ENCODE assay signal across 26 cellular contexts in the genomic region with DNA sequence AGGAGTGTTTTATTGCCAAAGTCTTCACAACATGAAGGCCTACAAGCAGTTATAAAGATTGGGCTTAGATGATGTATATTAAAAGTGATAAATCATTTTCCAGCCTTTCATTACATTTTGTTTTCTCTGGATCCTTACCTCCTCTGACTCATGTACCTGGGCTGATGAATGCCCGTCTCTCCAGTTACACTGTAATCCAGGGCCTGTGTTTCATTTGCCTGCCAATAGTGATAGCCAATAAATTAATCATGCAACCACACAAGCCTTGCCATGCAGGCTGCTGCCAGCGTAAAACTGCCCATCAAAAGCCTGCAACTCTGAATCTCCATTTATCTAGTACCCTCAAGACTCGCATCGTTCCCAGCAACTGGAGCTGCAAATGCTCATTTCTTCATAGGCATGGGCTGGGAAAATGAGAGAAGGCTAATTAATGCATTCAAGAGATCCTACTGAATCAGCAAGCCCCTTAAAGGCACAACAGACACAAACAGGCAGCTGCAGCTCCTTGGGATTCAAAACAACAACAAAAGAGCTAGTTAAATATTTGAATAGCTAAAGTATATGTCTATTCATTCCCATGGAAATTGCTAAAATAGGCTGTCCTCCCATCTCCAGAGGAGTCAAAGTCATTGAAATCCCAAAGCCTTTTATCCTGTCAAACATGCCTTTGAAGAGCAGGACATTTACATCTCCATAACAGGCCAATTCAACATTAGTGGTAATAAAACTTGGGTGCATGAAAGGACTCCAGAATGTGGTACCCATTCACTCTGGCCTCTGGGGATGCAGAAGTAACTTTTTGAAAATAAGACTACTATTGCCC.
DNase-seq lines count a peak whose midpoint lies in the region; ATAC-seq, FAIRE-seq and TF ChIP-seq lines count a peak whose summit lies in the region.
"Had no signal": no experiment of that assay in that cellular context is flagged by ENCODE, and none has a peak within 500 bp of the region (broad histone marks: within the 10 kb centered on the region; RNA-seq: fewer than 3 reads in every experiment).

No MANE protein-coding gene starts in this region.

- H3K18ac ChIP-seq in H1 (ENCODE audit: extremely low read depth, low read length): no peak overlapping the region

- H2BK20ac ChIP-seq in H1 (ENCODE audit: low read length): peak overlapping the region; percentile 92

- no peaks in the 10 kb centered on the region for H3K79me1 ChIP-seq in H1 (ENCODE audit: low read depth, low read length)

- peaks cover 27% of the 10 kb centered on the region for H3K4me1 Mint-ChIP-seq in nephron
- H3K4me1 Mint-ChIP-seq in stimulated activated naive CD8-positive, alpha-beta T cell treated with anti-CD3 and anti-CD28 coated beads, Interleukin-15, amount 100 ng/mL, for 72 hours: no peaks in the 10 kb centered on the region
- no peaks in the 10 kb centered on the region for H3K4me1 Mint-ChIP-seq in activated CD4-positive, alpha-beta T cell treated with anti-CD3 and anti-CD28 coated beads, Interleukin-2, amount 10 ng/mL, durations not matched to agents 7 days and 5 days
- H3K4me1 Mint-ChIP-seq: stimulated activated effector memory CD8-positive, alpha-beta T cell treated with anti-CD3 and anti-CD28 coated beads, Interleukin-12 subunit alpha, Interleukin-12 subunit beta, amount 100 ng/mL, for 72 hours had no signal

- H3K27me3 ChIP-seq in HAP-1 (ENCODE audit: low read depth): no peaks in the 10 kb centered on the region
- H3K27me3 ChIP-seq in H1 (replicated peaks in 1 of 4; ENCODE audit: control insufficient read depth in 3 of 4, extremely low read depth in 1 of 4, insufficient read depth in 3 of 4, low read length in 3 of 4): peaks cover 0 to 2% (median 0%) of the 10 kb centered on the region in 4 experiments; a peak in 3 of 7 replicates
- H3K27me3 ChIP-seq: SJCRH30 had no signal

- no peak overlapping the region for H3K14ac ChIP-seq in H1 (ENCODE audit: insufficient read length)

- H3K4me2 ChIP-seq in H1 (ENCODE audit: insufficient read depth in 1 of 2, low read depth in 2 of 2, low read length in 2 of 2): peak overlapping the region; percentile 29 to 32; a peak in 2 of 4 replicates

- POLR2A ChIA-PET in H1 (lab: Charles Lee; ENCODE audit: partially characterized antibody): no interaction called here
- POLR2A ChIA-PET in activated CD4-positive, alpha-beta T cell treated with anti-CD3 and anti-CD28 coated beads, Interleukin-2, amount 10 ng/mL, durations not matched to agents 7 days and 5 days (lab: Charles Lee): no interaction called here

- 65% methylated on average over 4 of the region's 4 CpGs; no CpG with 5 or more reads in 1 of the 2 experiments for WGBS in H1 (ENCODE audit: extremely low coverage in 1 of 2, insufficient coverage in 1 of 2, insufficient read length in 1 of 2, insufficient replicate concordance in 2 of 2, low coverage in 1 of 2, low lambda C conversion rate in 2 of 2, missing lambda C conversion rate in 1 of 2), 2 experiments

- H3K9ac ChIP-seq in H1 (replicated peaks in 1 of 4; ENCODE audit: extremely low read depth in 1 of 4, low read depth in 3 of 4, low read length in 3 of 4): no peak overlapping the region
- H3K9ac ChIP-seq: GM23248 had no signal

- peaks cover 4% of the 10 kb centered on the region for H3K9me3 Mint-ChIP-seq in nephron
- H3K9me3 Mint-ChIP-seq in stimulated activated naive CD8-positive, alpha-beta T cell treated with anti-CD3 and anti-CD28 coated beads, Interleukin-15, amount 100 ng/mL, for 72 hours: peaks cover 5 to 7% of the 10 kb centered on the region in 2 donors
- H3K9me3 Mint-ChIP-seq in activated CD4-positive, alpha-beta T cell treated with anti-CD3 and anti-CD28 coated beads, Interleukin-2, amount 10 ng/mL, durations not matched to agents 7 days and 5 days: no peaks in the 10 kb centered on the region
- H3K9me3 Mint-ChIP-seq: CD8-positive, alpha-beta T cell; stimulated activated effector memory CD8-positive, alpha-beta T cell treated with anti-CD3 and anti-CD28 coated beads, Interleukin-12 subunit alpha, Interleukin-12 subunit beta, amount 100 ng/mL, for 72 hours; T-helper 1 cell treated with Interleukin-12 subunit alpha and Interleukin-12 subunit beta and Interleukin-4 antibody, amounts not matched to agents 30 μg/mL and 1 μg/mL, for 36 hours had no signal

- H4K8ac ChIP-seq in H1 (ENCODE audit: extremely low read depth, insufficient read depth, low read length): no peak overlapping the region

- H3K56ac ChIP-seq in H1 (replicated peaks; ENCODE audit: insufficient read length, low read depth, low read length): no peak overlapping the region

- in situ Hi-C loops in HAP-1 (cut with MboI; ENCODE audit: low sequenced_read_pairs): no loop called here

- peak overlapping the region; percentile 74 to 87 (median 87) for H3K27ac Mint-ChIP-seq in nephron
- no peak overlapping the region for H3K27ac Mint-ChIP-seq in stimulated activated naive CD8-positive, alpha-beta T cell treated with anti-CD3 and anti-CD28 coated beads, Interleukin-15, amount 100 ng/mL, for 72 hours
- no peak overlapping the region for H3K27ac Mint-ChIP-seq in activated CD4-positive, alpha-beta T cell treated with anti-CD3 and anti-CD28 coated beads, Interleukin-2, amount 10 ng/mL, durations not matched to agents 7 days and 5 days
- H3K27ac Mint-ChIP-seq: CD8-positive, alpha-beta T cell; dendritic cell treated with granulocyte-macrophage colony-stimulating factor and Interleukin-4, amounts not matched to agents 40 ng/mL and 50 ng/mL, for 4 days; stimulated activated effector memory CD8-positive, alpha-beta T cell treated with anti-CD3 and anti-CD28 coated beads, Interleukin-12 subunit alpha, Interleukin-12 subunit beta, amount 100 ng/mL, for 72 hours; T-helper 1 cell treated with Interleukin-12 subunit alpha and Interleukin-12 subunit beta and Interleukin-4 antibody, amounts not matched to agents 30 μg/mL and 1 μg/mL, for 36 hours had no signal

- no peak overlapping the region for H3K4me3 ChIP-seq in HAP-1
- no peak overlapping the region for H3K4me3 ChIP-seq in H1 (ENCODE audit: extremely low read depth in 1 of 4, insufficient read depth in 2 of 4, low read depth in 3 of 4, low read length in 4 of 4)
- H3K4me3 ChIP-seq: GM23248, prostate gland, SJCRH30 had no signal

- no peaks in the 10 kb centered on the region for H3K36me3 Mint-ChIP-seq in nephron (ENCODE audit: low read depth)
- H3K36me3 Mint-ChIP-seq in activated CD4-positive, alpha-beta T cell treated with anti-CD3 and anti-CD28 coated beads, Interleukin-2, amount 10 ng/mL, durations not matched to agents 7 days and 5 days (ENCODE audit: low read depth): no peaks in the 10 kb centered on the region
- H3K36me3 Mint-ChIP-seq: CD8-positive, alpha-beta T cell; stimulated activated effector memory CD8-positive, alpha-beta T cell treated with anti-CD3 and anti-CD28 coated beads, Interleukin-12 subunit alpha, Interleukin-12 subunit beta, amount 100 ng/mL, for 72 hours had no signal

- no peak overlapping the region for H2AFZ ChIP-seq in H1 (ENCODE audit: low read length)
- H2AFZ ChIP-seq: GM23248 had no signal

- H3K9me3 ChIP-seq in HAP-1: no peaks in the 10 kb centered on the region
- H3K9me3 ChIP-seq in H1 (ENCODE audit: insufficient read depth in 2 of 2, low read depth in 1 of 2, low read length in 1 of 2): no peaks in the 10 kb centered on the region
- H3K9me3 ChIP-seq: prostate gland, SJCRH30 had no signal

- H3K36me3 ChIP-seq in HAP-1 (replicated peaks) (no peaks in the 10 kb centered on the region), H1 (ENCODE audit: control insufficient read depth in 2 of 4, insufficient read depth in 4 of 4, low read length in 3 of 4) (no peaks in the 10 kb centered on the region)
- H3K36me3 ChIP-seq: prostate gland, SJCRH30 had no signal

- no peak overlapping the region for H3K27ac ChIP-seq in H1 (ENCODE audit: low read depth, low read length)
- H3K27ac ChIP-seq: GM23248, prostate gland, SJCRH30, VCaP had no signal

- TF ChIP-seq CTCF in H1 (IDR thresholded peaks at IDR 0.05; ENCODE audit: control extremely low read depth in 1 of 3, insufficient read depth in 1 of 3, low read depth in 1 of 3, low read length in 3 of 3) (no peak), nephron (IDR thresholded peaks at IDR 0.05; ENCODE audit: unreplicated experiment in 3 of 3) (no peak)

- H4K5ac ChIP-seq in H1 (ENCODE audit: insufficient read length, low read depth, low read length): no peak overlapping the region

- no peak for TF ChIP-seq POLR2A in H1 (IDR thresholded peaks at IDR 0.05; ENCODE audit: control extremely low read depth in 1 of 2, low read depth in 2 of 2, low read length in 2 of 2)

- no peak overlapping the region for H3K23ac ChIP-seq in H1 (ENCODE audit: insufficient read length)

- H3K4me1 ChIP-seq in HAP-1 (peaks cover 27% of the 10 kb centered on the region), H1 (replicated peaks in 1 of 4; ENCODE audit: control insufficient read depth in 3 of 4, insufficient read depth in 4 of 4, low read length in 3 of 4) (peaks cover 2 to 15% (median 9%) of the 10 kb centered on the region in 4 experiments)
- H3K4me1 ChIP-seq: prostate gland had no signal

- no peak overlapping the region for H2AK5ac ChIP-seq in H1 (ENCODE audit: low read depth, low read length)

- H2BK120ac ChIP-seq in H1 (replicated peaks; ENCODE audit: low read depth, low read length): no peak overlapping the region

- no peak overlapping the region for H2BK15ac ChIP-seq in H1 (ENCODE audit: low read length)

- no peaks in the 10 kb centered on the region for H4K20me1 ChIP-seq in H1 (replicated peaks in 1 of 2; ENCODE audit: control insufficient read depth in 1 of 2, insufficient read depth in 2 of 2, low read length in 2 of 2)

- TF ChIP-seq EP300 in H1 (IDR thresholded peaks at IDR 0.05; ENCODE audit: borderline replicate concordance in 1 of 2, low read depth in 2 of 2, low read length in 2 of 2): no peak

- no peak for ATAC-seq in stimulated activated naive CD8-positive, alpha-beta T cell treated with anti-CD3 and anti-CD28 coated beads, Interleukin-15, amount 100 ng/mL, for 72 hours
- ATAC-seq: CD8-positive, alpha-beta T cell; left cardiac atrium; stimulated activated effector memory CD8-positive, alpha-beta T cell treated with anti-CD3 and anti-CD28 coated beads, Interleukin-12 subunit alpha, Interleukin-12 subunit beta, amount 100 ng/mL, for 72 hours had no signal

- CTCF ChIA-PET in H1 (lab: Charles Lee; ENCODE audit: partially characterized antibody): interaction anchor here (0.9 to 1.4 kb wide), 5 partner anchors 13 to 443 kb away, joined by 3 to 4 read pairs (median 3); no protein-coding TSS in a partner anchor
- CTCF ChIA-PET in activated CD4-positive, alpha-beta T cell treated with anti-CD3 and anti-CD28 coated beads, Interleukin-2, amount 10 ng/mL, durations not matched to agents 7 days and 5 days (lab: Charles Lee): no interaction called here

- H3K79me2 ChIP-seq in H1 (ENCODE audit: control insufficient read depth in 1 of 2, insufficient read depth in 2 of 2, low read length in 2 of 2): no peaks in the 10 kb centered on the region

- no peak for FAIRE-seq in H1 (lab: Jason Lieb, UNC)
- FAIRE-seq: endothelial cell of umbilical vein, GM12892, GM19239 had no signal

- H3K23me2 ChIP-seq in H1 (ENCODE audit: low read depth, low read length): no peaks in the 10 kb centered on the region

- DNase-seq in HAP-1 (ENCODE audit: low spot score in 2 of 2) (peak; percentile 72 to 99), NCI-H748 (lab: John Stamatoyannopoulos, UW; ENCODE audit: unreplicated experiment) (peak; percentile 94), H1 (ENCODE audit: low read depth in 1 of 2, low spot score in 2 of 2) (no peak)
- DNase-seq in stimulated activated naive CD8-positive, alpha-beta T cell treated with anti-CD3 and anti-CD28 coated beads, Interleukin-15, amount 100 ng/mL, for 72 hours: no peak
- DNase-seq in activated T-cell treated with anti-CD3 and anti-CD28 coated beads, Interleukin-2, amount 50 U/mL, for 48 hours: no peak
- no peak for DNase-seq in activated CD4-positive, alpha-beta T cell treated with anti-CD3 and anti-CD28 coated beads, Interleukin-2, amount 10 ng/mL, durations not matched to agents 7 days and 5 days
- DNase-seq: activated CD8-positive, alpha-beta memory T cell treated with anti-CD3 and anti-CD28 coated beads, Interleukin-2, amount 50 U/mL, for 4 hours; activated gamma-delta T cell; CD8-positive, alpha-beta T cell; DMS79 treated with DMSO at 0.1 percent for 48 hours; foreskin fibroblast; GM23248; KG1; left cardiac atrium; MV-4-11; NCI-H2029 treated with DMSO at 0.1 percent for 48 hours; SJCRH30 had no signal

- no peak overlapping the region for H2BK5ac ChIP-seq in H1 (ENCODE audit: low read depth, low read length)

- H3K4me3 Mint-ChIP-seq in nephron: no peak overlapping the region
- H3K4me3 Mint-ChIP-seq in stimulated activated naive CD8-positive, alpha-beta T cell treated with anti-CD3 and anti-CD28 coated beads, Interleukin-15, amount 100 ng/mL, for 72 hours: no peak overlapping the region
- H3K4me3 Mint-ChIP-seq in activated CD4-positive, alpha-beta T cell treated with anti-CD3 and anti-CD28 coated beads, Interleukin-2, amount 10 ng/mL, durations not matched to agents 7 days and 5 days: no peak overlapping the region
- H3K4me3 Mint-ChIP-seq: CD8-positive, alpha-beta T cell; dendritic cell treated with granulocyte-macrophage colony-stimulating factor and Interleukin-4, amounts not matched to agents 40 ng/mL and 50 ng/mL, for 4 days; stimulated activated effector memory CD8-positive, alpha-beta T cell treated with anti-CD3 and anti-CD28 coated beads, Interleukin-12 subunit alpha, Interleukin-12 subunit beta, amount 100 ng/mL, for 72 hours; T-helper 1 cell treated with Interleukin-12 subunit alpha and Interleukin-12 subunit beta and Interleukin-4 antibody, amounts not matched to agents 30 μg/mL and 1 μg/mL, for 36 hours had no signal

- TF ChIP-seq RAD21 in H1 (IDR thresholded peaks at IDR 0.05 in 1 of 2, conservative IDR thresholded peaks at IDR 0.05 in 1 of 2; ENCODE audit: low read depth in 2 of 2, low read length in 2 of 2): no peak

- no peaks in the 10 kb centered on the region for H3K27me3 Mint-ChIP-seq in nephron (ENCODE audit: low read depth)
- peaks cover 8% of the 10 kb centered on the region for H3K27me3 Mint-ChIP-seq in stimulated activated naive CD8-positive, alpha-beta T cell treated with anti-CD3 and anti-CD28 coated beads, Interleukin-15, amount 100 ng/mL, for 72 hours
- H3K27me3 Mint-ChIP-seq in activated CD4-positive, alpha-beta T cell treated with anti-CD3 and anti-CD28 coated beads, Interleukin-2, amount 10 ng/mL, durations not matched to agents 7 days and 5 days: no peaks in the 10 kb centered on the region
- H3K27me3 Mint-ChIP-seq: dendritic cell treated with granulocyte-macrophage colony-stimulating factor and Interleukin-4, amounts not matched to agents 40 ng/mL and 50 ng/mL, for 4 days had no signal

- H2BK12ac ChIP-seq in H1 (ENCODE audit: low read depth, low read length): 0 out of 2 replicates have a peak overlapping the region, but pooled peaks have one; percentile 10

- H3K4ac ChIP-seq in H1 (replicated peaks; ENCODE audit: insufficient read length, low read depth, low read length): no peak overlapping the region

- no peak overlapping the region for H4K91ac ChIP-seq in H1 (replicated peaks; ENCODE audit: insufficient read length, low read length)

Comparison
In these comparisons a context has a peak if more than half of its experiments do, and no peak if none do; other contexts are left out.
1. DNase-seq: peak in HAP-1 (2 of 2) and NCI-H748 (single experiment); none in H1 (0 of 2), stimulated activated naive CD8-positive, alpha-beta T cell treated with anti-CD3 and anti-CD28 coated beads, Interleukin-15, amount 100 ng/mL, for 72 hours (0 of 2), activated T-cell treated with anti-CD3 and anti-CD28 coated beads, Interleukin-2, amount 50 U/mL, for 48 hours (0 of 2) and activated CD4-positive, alpha-beta T cell treated with anti-CD3 and anti-CD28 coated beads, Interleukin-2, amount 10 ng/mL, durations not matched to agents 7 days and 5 days (single experiment).
2. H3K27ac Mint-ChIP-seq: peak in nephron (3 of 3); none in stimulated activated naive CD8-positive, alpha-beta T cell treated with anti-CD3 and anti-CD28 coated beads, Interleukin-15, amount 100 ng/mL, for 72 hours (0 of 2) and activated CD4-positive, alpha-beta T cell treated with anti-CD3 and anti-CD28 coated beads, Interleukin-2, amount 10 ng/mL, durations not matched to agents 7 days and 5 days (single experiment).